ENCODE assay signal across 32 cellular contexts in the genomic region with DNA sequence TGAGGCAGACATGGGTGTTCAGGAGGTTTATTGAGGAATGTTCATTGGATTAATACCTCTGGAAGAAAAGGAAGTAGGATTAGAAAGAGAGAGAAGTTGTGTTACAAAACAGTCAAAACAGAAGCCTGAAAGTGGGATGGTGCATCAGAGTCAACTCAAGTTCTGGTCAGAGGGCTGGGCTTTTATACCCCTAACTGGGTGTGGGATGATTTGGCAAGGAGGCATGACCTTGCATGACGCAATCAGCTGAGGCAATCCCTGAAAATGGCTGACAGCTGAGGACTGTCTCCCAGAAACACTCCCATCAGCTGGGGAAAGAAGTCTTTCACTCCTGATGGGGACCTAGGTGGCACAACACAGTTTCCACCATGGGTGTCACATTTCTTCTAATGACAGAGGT.
DNase-seq lines count a peak whose midpoint lies in the region; ATAC-seq and TF ChIP-seq lines count a peak whose summit lies in the region.
"Had no signal": no experiment of that assay in that cellular context is flagged by ENCODE, and none has a peak within 500 bp of the region (broad histone marks: within the 10 kb centered on the region; RNA-seq: fewer than 3 reads in every experiment).

No MANE protein-coding gene starts in this region.

- TF ChIP-seq POLR2A in tibial nerve (IDR thresholded peaks at IDR 0.05): no peak

- H3K27ac ChIP-seq in HL-60 (replicated peaks) (no peak overlapping the region), tibial nerve (no peak overlapping the region)
- H3K27ac ChIP-seq: pancreas, uterus had no signal

- ATAC-seq in HG03159 (IDR thresholded peaks at IDR 0.05; ENCODE audit: unreplicated experiment) (no peak), GM21515 (IDR thresholded peaks at IDR 0.05; ENCODE audit: unreplicated experiment) (no peak)
- ATAC-seq: left lobe of liver; pancreas; stimulated activated naive CD8-positive, alpha-beta T cell treated with anti-CD3 and anti-CD28 coated beads, Interleukin-15, Interleukin-2, amounts not matched to agents 100 U/mL and 50 U/mL, for 24 hours had no signal

- H3K4me3 ChIP-seq in AG09309 (ENCODE audit: control insufficient read depth, low read depth, low read length): no peak overlapping the region
- H3K4me3 ChIP-seq in HL-60 (replicated peaks; ENCODE audit: insufficient read depth, low read length): no peak overlapping the region
- no peak overlapping the region for H3K4me3 ChIP-seq in tibial nerve
- H3K4me3 ChIP-seq: pancreas, uterus had no signal

- no peaks in the 10 kb centered on the region for H3K4me1 ChIP-seq in tibial nerve
- H3K4me1 ChIP-seq: pancreas, uterus had no signal

- no peaks in the 10 kb centered on the region for H3K36me3 ChIP-seq in tibial nerve
- H3K36me3 ChIP-seq: pancreas, uterus had no signal

- H3K9me3 ChIP-seq in tibial nerve: no peaks in the 10 kb centered on the region
- H3K9me3 ChIP-seq: pancreas, uterus had no signal

- TF ChIP-seq CTCF in AG09309 (IDR thresholded peaks at IDR 0.05; ENCODE audit: control insufficient read depth, insufficient read depth, low read depth, low read length, missing control alignments) (no peak), HL-60 (IDR thresholded peaks at IDR 0.05; ENCODE audit: insufficient read depth, low read length) (no peak), tibial nerve (IDR thresholded peaks at IDR 0.05) (no peak)

- 87 to 91% methylated on average over 1 of the region's 1 CpG for WGBS in tibial nerve, 2 donors

- TF ChIP-seq EP300 in tibial nerve (IDR thresholded peaks at IDR 0.05): no peak

- peaks cover 1% of the 10 kb centered on the region for H3K27me3 ChIP-seq in HL-60 (ENCODE audit: insufficient read depth, poor library complexity, severe bottlenecking)
- no peaks in the 10 kb centered on the region for H3K27me3 ChIP-seq in tibial nerve
- H3K27me3 ChIP-seq: uterus had no signal

- DNase-seq in AG09309 (ENCODE audit: low read depth): peak; percentile 8
- DNase-seq in HL-60 (ENCODE audit: low read depth in 1 of 2, low spot score in 1 of 2): peak; percentile 73 to 76
- peak; percentile 33 for DNase-seq in SKM-1 (lab: John Stamatoyannopoulos, UW; ENCODE audit: unreplicated experiment)
- peak; percentile 60 for DNase-seq in fibroblast of peridontal ligament (ENCODE audit: extremely low read depth)
- DNase-seq in tibial nerve (ENCODE audit: low spot score in 2 of 2): no peak
- DNase-seq in NOMO-1 treated with DMSO at 0.1 percent for 48 hours (lab: John Stamatoyannopoulos, UW; ENCODE audit: unreplicated experiment): no peak
- DNase-seq: activated B cell treated with CpG ODN at 0.5 μM for 24 hours; activated CD4-positive, alpha-beta T cell treated with anti-CD3 and anti-CD28 coated beads, Interleukin-2, amount 10 ng/mL, durations not matched to agents 7 days and 5 days; activated effector memory CD4-positive, alpha-beta T cell treated with anti-CD3 and anti-CD28 coated beads, Interleukin-2, amount 50 U/mL, for 16 hours; activated naive CD8-positive, alpha-beta T cell treated with anti-CD3 and anti-CD28 coated beads for 36 hours; activated T-cell treated with anti-CD3 and anti-CD28 coated beads, Interleukin-2, amount 50 U/mL, for 1 hour; AML-193; aorta; Calu3; CD4-positive, CD25-positive, alpha-beta regulatory T cell; DMS79 treated with DMSO at 0.1 percent for 48 hours; GOT3; hypothalamus; immature natural killer cell; NCI-H1105 treated with DMSO at 0.1 percent for 48 hours; NCI-H2029 treated with DMSO at 0.1 percent for 48 hours; NCI-H345; NCI-H748 treated with DMSO at 0.1 percent for 48 hours; pancreas; retina; SHP77 treated with DMSO at 0.1 percent for 48 hours; stimulated activated CD4-positive, alpha-beta T cell treated with anti-CD3 and anti-CD28 coated beads, Interleukin-2, amount 100 ng/mL, for 24 hours; stimulated activated naive CD8-positive, alpha-beta T cell treated with anti-CD3 and anti-CD28 coated beads, Interleukin-15, Interleukin-2, amounts not matched to agents 100 U/mL and 50 U/mL, for 24 hours; uterus had no signal

Comparison
In these comparisons a context has a peak if more than half of its experiments do, and no peak if none do; other contexts are left out.
1. DNase-seq: peak in AG09309 (single experiment), HL-60 (2 of 2), SKM-1 (single experiment) and fibroblast of peridontal ligament (single experiment); none in tibial nerve (0 of 2) and NOMO-1 treated with DMSO at 0.1 percent for 48 hours (single experiment).